ENCODE assay signal across 13 cellular contexts in the genomic region with DNA sequence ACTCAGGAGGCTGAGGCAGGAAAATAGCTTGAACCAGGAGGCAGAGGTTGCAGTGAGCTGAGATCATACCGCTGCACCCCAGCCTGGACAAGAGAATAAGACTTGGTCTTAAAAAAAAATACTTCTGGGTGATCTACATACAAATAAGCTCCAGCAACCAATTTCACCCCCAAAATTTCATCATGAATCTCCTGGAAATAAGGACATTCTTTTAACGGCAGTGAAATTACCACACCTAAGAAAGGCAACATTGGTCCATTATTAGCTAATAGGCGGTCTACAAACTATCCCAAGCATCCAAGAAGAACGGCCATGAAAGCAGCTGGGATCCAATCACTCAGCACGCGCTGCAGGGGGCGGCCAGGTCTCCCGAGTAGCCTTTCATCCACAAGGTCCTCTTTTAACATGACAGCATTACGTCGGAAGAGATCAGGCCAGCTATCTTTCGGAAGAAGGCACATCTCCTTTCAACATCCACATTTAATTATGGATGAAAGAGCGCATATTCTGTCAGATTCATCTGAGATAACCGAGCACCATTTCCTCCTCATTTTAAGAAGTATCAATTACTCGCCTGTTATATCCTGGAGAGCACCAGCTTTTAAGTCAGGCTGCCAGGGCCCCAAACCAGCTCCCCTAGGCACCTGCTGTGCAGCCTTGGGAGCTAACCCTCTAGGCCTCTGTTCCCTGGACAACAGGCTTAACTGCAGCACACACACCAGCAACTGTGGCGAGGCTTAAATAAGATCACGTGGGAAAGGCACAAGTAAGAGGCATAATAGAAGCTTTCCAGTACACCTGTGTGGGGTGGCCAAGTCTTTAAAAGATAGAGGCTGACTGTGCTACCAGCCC. TPM values are rescaled to one million over a fixed set of nuclear protein-coding genes. Genes with fewer than 3 reads are reported as not detected.
DNase-seq lines count a peak whose midpoint lies in the region; ATAC-seq and TF ChIP-seq lines count a peak whose summit lies in the region.
"Had no signal": no experiment of that assay in that cellular context is flagged by ENCODE, and none has a peak within 500 bp of the region (broad histone marks: within the 10 kb centered on the region; RNA-seq: fewer than 3 reads in every experiment).

No MANE protein-coding gene starts in this region.

- ATAC-seq in stimulated activated memory B cell treated with anti-CD40 and anti-IgM and Interleukin-4, amounts not matched to agents 10 μg/mL and 1 μg/mL and 100 μg/mL, for 72 hours = no peak
- no peak for ATAC-seq in HG03469 (IDR thresholded peaks at IDR 0.05; ENCODE audit: unreplicated experiment)
- no peak for ATAC-seq in GM19351 (IDR thresholded peaks at IDR 0.05; ENCODE audit: unreplicated experiment)
- no peak for ATAC-seq in foreskin keratinocyte

- H3K9me2 ChIP-seq in hepatocyte (replicated peaks; ENCODE audit: insufficient read depth) = no peaks in the 10 kb centered on the region

- peak overlapping the region; percentile 99 for H3K27ac Mint-ChIP-seq in stimulated activated memory B cell treated with anti-CD40 and anti-IgM and Interleukin-4, amounts not matched to agents 10 μg/mL and 1 μg/mL and 100 μg/mL, for 72 hours

- H3K9me3 ChIP-seq in hepatocyte (ENCODE audit: low read depth) = no peaks in the 10 kb centered on the region

- H3K36me3 ChIP-seq in hepatocyte (replicated peaks; ENCODE audit: insufficient read depth, low read depth) = no peaks in the 10 kb centered on the region

- no peaks in the 10 kb centered on the region for H3K9me3 Mint-ChIP-seq in stimulated activated memory B cell treated with anti-CD40 and anti-IgM and Interleukin-4, amounts not matched to agents 10 μg/mL and 1 μg/mL and 100 μg/mL, for 72 hours

- H3K4me1 ChIP-seq in hepatocyte (ENCODE audit: insufficient read depth) (peaks cover 29% of the 10 kb centered on the region), foreskin keratinocyte (peaks cover 19% of the 10 kb centered on the region)

- peaks cover 74% of the 10 kb centered on the region for H3K4me1 Mint-ChIP-seq in stimulated activated memory B cell treated with anti-CD40 and anti-IgM and Interleukin-4, amounts not matched to agents 10 μg/mL and 1 μg/mL and 100 μg/mL, for 72 hours

- H3K27me3 ChIP-seq in hepatocyte = no peaks in the 10 kb centered on the region
- H3K27me3 ChIP-seq in foreskin keratinocyte = no peaks in the 10 kb centered on the region

- peaks cover 32% of the 10 kb centered on the region for H3K36me3 Mint-ChIP-seq in stimulated activated memory B cell treated with anti-CD40 and anti-IgM and Interleukin-4, amounts not matched to agents 10 μg/mL and 1 μg/mL and 100 μg/mL, for 72 hours

- peaks cover 88% of the 10 kb centered on the region for H3K79me2 ChIP-seq in hepatocyte

- TF ChIP-seq CTCF in hepatocyte (IDR thresholded peaks at IDR 0.05; ENCODE audit: poor library complexity) = no peak
- TF ChIP-seq CTCF in foreskin keratinocyte (conservative IDR thresholded peaks at IDR 0.05) = no peak

- H3K4me3 Mint-ChIP-seq in stimulated activated memory B cell treated with anti-CD40 and anti-IgM and Interleukin-4, amounts not matched to agents 10 μg/mL and 1 μg/mL and 100 μg/mL, for 72 hours = peak overlapping the region; percentile 21

- H3K27ac ChIP-seq in hepatocyte (peak overlapping the region; percentile 80), foreskin keratinocyte (no peak overlapping the region)

- H4K20me1 ChIP-seq in hepatocyte (ENCODE audit: insufficient read depth, poor library complexity, severe bottlenecking) = peaks cover 67% of the 10 kb centered on the region

- DNase-seq in NCI-H345 (lab: John Stamatoyannopoulos, UW) (peak; percentile 44), NCI-H345 treated with DMSO at 0.1 percent for 48 hours (lab: John Stamatoyannopoulos, UW; ENCODE audit: unreplicated experiment) (no peak), NCI-H82 (lab: John Stamatoyannopoulos, UW) (peak; percentile 63), hepatocyte (ENCODE audit: low spot score) (no peak), foreskin keratinocyte (no peak)
- DNase-seq: DMS153, hippocampal formation, NCI-H1105, T1000 had no signal

- H3K27me3 Mint-ChIP-seq in stimulated activated memory B cell treated with anti-CD40 and anti-IgM and Interleukin-4, amounts not matched to agents 10 μg/mL and 1 μg/mL and 100 μg/mL, for 72 hours = no peaks in the 10 kb centered on the region

- H2AFZ ChIP-seq in hepatocyte = no peak overlapping the region

- no peak overlapping the region for H3K4me3 ChIP-seq in hepatocyte

- 86% methylated on average over 16 of the region's 16 CpGs for WGBS in hepatocyte (ENCODE audit: low lambda C conversion rate, missing lambda C conversion rate)

- H3K4me2 ChIP-seq in hepatocyte = no peak overlapping the region

RNA-seq across cellular contexts. Expression of a gene that starts 4.2 kb away (rescaled TPM):
- 34.6 and 48.5 TPM in 2 replicates for total RNA-seq in hepatocyte
- 29.9 and 33.6 TPM in 2 replicates for polyA plus RNA-seq in hepatocyte
- total RNA-seq in foreskin keratinocyte = 25.9 and 29.0 TPM in 2 replicates
- polyA plus RNA-seq in foreskin keratinocyte = 15.1 and 15.3 TPM in 2 replicates

RNA-seq across cellular contexts. Expression of a gene that starts 33.8 kb away (rescaled TPM):
- total RNA-seq in hepatocyte (0.92 and 1.8 TPM in 2 replicates), foreskin keratinocyte (not detected in 2 replicates)
- polyA plus RNA-seq in hepatocyte (1.1 and 1.9 TPM in 2 replicates), foreskin keratinocyte (not detected in 2 replicates)
- total RNA-seq: PC-3 had no signal

Comparison
In these comparisons a context has a peak if more than half of its experiments do, and no peak if none do; other contexts are left out.
1. DNase-seq: peak in NCI-H345 (single experiment) and NCI-H82 (single experiment); none in NCI-H345 treated with DMSO at 0.1 percent for 48 hours (single experiment), hepatocyte (single experiment) and foreskin keratinocyte (0 of 2).